In genomic region chr19:23401086-23401485, GRCh38 we compare ENCODE assay signal across 22 cellular contexts. TPM values are rescaled to one million over a fixed set of nuclear protein-coding genes. Genes with fewer than 3 reads are reported as not detected.
DNase-seq lines count a peak whose midpoint lies in the region; ATAC-seq, FAIRE-seq and TF ChIP-seq lines count a peak whose summit lies in the region.
"Had no signal": no experiment of that assay in that cellular context is flagged by ENCODE, and none has a peak within 500 bp of the region (broad histone marks: within the 10 kb centered on the region; RNA-seq: fewer than 3 reads in every experiment).

No MANE protein-coding gene starts in this region.

- H2AFZ ChIP-seq in hepatocyte, result no peak overlapping the region

- peak overlapping the region in 3 of 4 donors; percentile 55 to 91 (median 75) for H3K27ac ChIP-seq in Peyer's patch
- H3K27ac ChIP-seq in hepatocyte, result peak overlapping the region; percentile 92
- peak overlapping the region; percentile 89 to 93 for H3K27ac ChIP-seq in mucosa of rectum (ENCODE audit: low read depth in 2 of 2, low read length in 2 of 2)
- H3K27ac ChIP-seq in small intestine (ENCODE audit: low read depth in 1 of 2, low read length in 1 of 2), result peak overlapping the region in 1 of 2 donors; percentile 56
- H3K27ac ChIP-seq: 22Rv1, BLaER1, C4-2B had no signal

- FAIRE-seq in small intestine (lab: Jason Lieb, UNC), result no peak
- FAIRE-seq: A204.1, G401.6, GM12892, H1 had no signal

- H3K9me2 ChIP-seq in hepatocyte (replicated peaks; ENCODE audit: insufficient read depth), result no peaks in the 10 kb centered on the region

- H3K79me2 ChIP-seq in hepatocyte, result peaks cover 3% of the 10 kb centered on the region

- H4K20me1 ChIP-seq in hepatocyte (ENCODE audit: insufficient read depth, poor library complexity, severe bottlenecking), result no peaks in the 10 kb centered on the region
- H4K20me1 ChIP-seq: BLaER1 had no signal

- TF ChIP-seq CTCF in Peyer's patch (IDR thresholded peaks at IDR 0.05) (no peak), hepatocyte (IDR thresholded peaks at IDR 0.05; ENCODE audit: poor library complexity) (no peak)

- no peak for ATAC-seq in stimulated activated naive CD8-positive, alpha-beta T cell treated with anti-CD3 and anti-CD28 coated beads, Interleukin-15, Interleukin-2, amounts not matched to agents 100 U/mL and 50 U/mL, for 24 hours
- ATAC-seq in HG02884 (IDR thresholded peaks at IDR 0.05; ENCODE audit: unreplicated experiment), result no peak
- ATAC-seq: CD8-positive, alpha-beta T cell; HCT116 had no signal

- H3K4me3 ChIP-seq in Peyer's patch, result no peak overlapping the region
- no peak overlapping the region for H3K4me3 ChIP-seq in hepatocyte
- peak overlapping the region in 1 of 2 donors; percentile 28 for H3K4me3 ChIP-seq in mucosa of rectum (ENCODE audit: low read length in 2 of 2)
- no peak overlapping the region for H3K4me3 ChIP-seq in small intestine (ENCODE audit: low read depth in 1 of 2, low read length in 2 of 2)
- H3K4me3 ChIP-seq: BLaER1 had no signal

- H3K9ac ChIP-seq in mucosa of rectum (ENCODE audit: low read depth in 1 of 2, low read length in 2 of 2), result peak overlapping the region in 1 of 2 donors; percentile 1
- H3K9ac ChIP-seq: BLaER1 had no signal

- no peak overlapping the region for H3K4me2 ChIP-seq in hepatocyte
- H3K4me2 ChIP-seq: BLaER1 had no signal

- no peak for DNase-seq in Peyer's patch
- DNase-seq in hepatocyte (ENCODE audit: low spot score), result no peak
- peak; percentile 76 for DNase-seq in small intestine
- DNase-seq in stimulated activated naive CD8-positive, alpha-beta T cell treated with anti-CD3 and anti-CD28 coated beads, Interleukin-15, Interleukin-2, amounts not matched to agents 100 U/mL and 50 U/mL, for 24 hours, result no peak
- no peak for DNase-seq in OCI-M1 (lab: John Stamatoyannopoulos, UW)
- DNase-seq in cerebellar nuclear complex (lab: John Stamatoyannopoulos, UW), result no peak
- DNase-seq: Caco-2; CD4-positive, CD25-positive, alpha-beta regulatory T cell; CD8-positive, alpha-beta T cell; DMS153; DND-41; H9 had no signal

- H3K4me1 ChIP-seq in Peyer's patch (peaks cover 0 to 15% (median 2%) of the 10 kb centered on the region in 4 donors), hepatocyte (ENCODE audit: insufficient read depth) (peaks cover 21% of the 10 kb centered on the region), mucosa of rectum (ENCODE audit: control insufficient read depth in 2 of 2, insufficient read depth in 2 of 2, low read length in 2 of 2) (peaks cover 40 to 50% of the 10 kb centered on the region in 2 donors), small intestine (ENCODE audit: control insufficient read depth in 2 of 2, insufficient read depth in 1 of 2, low read depth in 1 of 2, low read length in 1 of 2) (peaks cover 0 to 21% of the 10 kb centered on the region in 2 donors)
- H3K4me1 ChIP-seq: BLaER1 had no signal

- WGBS in hepatocyte (ENCODE audit: low lambda C conversion rate, missing lambda C conversion rate), result 89% methylated on average over 4 of the region's 4 CpGs
- 30 to 70% (median 44%) methylated on average over 4 of the region's 4 CpGs for WGBS in small intestine, 3 donors

- TF ChIP-seq POLR2A in Peyer's patch (IDR thresholded peaks at IDR 0.05), result no peak

- H3K36me3 ChIP-seq in Peyer's patch (no peaks in the 10 kb centered on the region), hepatocyte (replicated peaks; ENCODE audit: insufficient read depth, low read depth) (no peaks in the 10 kb centered on the region), mucosa of rectum (ENCODE audit: control insufficient read depth in 2 of 2, insufficient read depth in 2 of 2, low read length in 2 of 2) (peaks cover 0 to 2% of the 10 kb centered on the region in 2 donors), small intestine (ENCODE audit: control insufficient read depth in 2 of 2, insufficient read depth in 2 of 2, low read length in 2 of 2) (no peaks in the 10 kb centered on the region)

- H3K9me3 ChIP-seq in Peyer's patch, result no peaks in the 10 kb centered on the region
- H3K9me3 ChIP-seq in hepatocyte (ENCODE audit: low read depth), result no peaks in the 10 kb centered on the region
- no peaks in the 10 kb centered on the region for H3K9me3 ChIP-seq in mucosa of rectum (ENCODE audit: control insufficient read depth in 2 of 2, low read length in 2 of 2)
- no peaks in the 10 kb centered on the region for H3K9me3 ChIP-seq in small intestine (ENCODE audit: control insufficient read depth, low read depth)
- H3K9me3 ChIP-seq: BLaER1 had no signal

- H3K27me3 ChIP-seq in Peyer's patch (no peaks in the 10 kb centered on the region), hepatocyte (no peaks in the 10 kb centered on the region), mucosa of rectum (ENCODE audit: control insufficient read depth in 2 of 2, insufficient read depth in 2 of 2, low read length in 2 of 2) (no peaks in the 10 kb centered on the region), small intestine (ENCODE audit: control insufficient read depth in 2 of 2, insufficient read depth in 2 of 2, low read length in 2 of 2) (no peaks in the 10 kb centered on the region)
- H3K27me3 ChIP-seq: BLaER1 had no signal

RNA-seq across cellular contexts. Expression of gene ZNF91, which starts 5.8 kb away (rescaled TPM):
- total RNA-seq in Peyer's patch (100 to 1,000 TPM; 171 to 214 (median 193) TPM), hepatocyte (68.3 and 84.0 TPM in 2 replicates)
- polyA plus RNA-seq in hepatocyte (19.0 and 25.2 TPM in 2 replicates), small intestine (10 to 100 TPM; 12.4 to 18.3 (median 13.9) TPM)
